Comparison of ENCODE assay signal across 12 cellular contexts in the genomic region with DNA sequence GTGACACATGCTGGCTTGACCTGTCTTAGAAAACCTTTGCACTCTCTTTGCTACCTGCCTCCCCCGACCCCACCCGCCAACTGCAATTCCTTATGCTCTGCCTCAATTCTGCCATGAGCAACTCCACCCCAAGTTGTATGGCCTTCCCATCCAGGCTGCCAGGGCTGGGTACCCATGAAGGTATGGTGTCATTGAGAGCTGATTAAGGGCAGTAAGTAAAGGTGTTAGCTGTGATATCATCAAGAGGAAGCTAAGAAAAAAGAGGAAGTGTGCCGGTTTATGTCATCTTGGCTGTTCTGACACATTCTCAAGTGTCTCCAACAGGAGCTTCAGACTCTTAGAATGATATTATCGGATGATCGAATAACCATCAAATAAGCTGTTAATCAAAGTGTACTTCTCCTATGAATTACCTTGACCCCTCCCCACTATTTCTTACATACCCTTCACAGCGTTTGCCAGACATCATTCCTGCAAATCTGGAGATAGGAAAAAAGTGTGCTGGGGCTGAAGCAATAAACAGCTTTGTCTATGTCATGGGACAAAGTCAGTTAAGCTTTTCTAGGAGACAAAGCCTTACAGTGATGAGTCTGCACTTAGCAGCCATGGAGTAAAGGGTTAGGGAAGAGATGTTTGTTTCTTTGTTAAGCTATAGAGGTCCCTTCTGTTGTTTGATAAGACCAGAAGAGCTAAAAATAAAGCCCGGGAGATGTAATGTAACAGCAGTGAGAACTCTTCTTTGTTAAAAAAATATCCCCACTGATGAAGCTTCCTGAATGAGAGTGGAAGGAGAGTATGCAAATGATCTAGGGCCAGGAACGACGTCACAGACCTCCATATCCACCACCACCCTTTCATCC. TPM values are rescaled to one million over a fixed set of nuclear protein-coding genes. Genes with fewer than 3 reads are reported as not detected.
DNase-seq lines count a peak whose midpoint lies in the region; ATAC-seq, FAIRE-seq and TF ChIP-seq lines count a peak whose summit lies in the region.
"Had no signal": no experiment of that assay in that cellular context is flagged by ENCODE, and none has a peak within 500 bp of the region (broad histone marks: within the 10 kb centered on the region; RNA-seq: fewer than 3 reads in every experiment).

No MANE protein-coding gene starts in this region.

- BruUV-seq in HepG2 (replicated peaks; lab: Mats Ljungman, UMichigan) = no TSS peak

- H3K18ac ChIP-seq in trophoblast cell (ENCODE audit: low read length) = no peak overlapping the region

- no peaks in the 10 kb centered on the region for H3K79me2 ChIP-seq in trophoblast cell (ENCODE audit: control insufficient read depth, insufficient read depth, low read length, poor library complexity)
- no peaks in the 10 kb centered on the region for H3K79me2 ChIP-seq in HepG2 (ENCODE audit: insufficient read depth, low read length)
- no peaks in the 10 kb centered on the region for H3K79me2 ChIP-seq in osteoblast (ENCODE audit: insufficient read depth, low read length)

- H4K20me1 ChIP-seq in HepG2 (ENCODE audit: insufficient read depth, low read length) (no peaks in the 10 kb centered on the region), osteoblast (ENCODE audit: insufficient read depth, low read length) (no peaks in the 10 kb centered on the region)

- H3K27me3 Mint-ChIP-seq in WTC11 (ENCODE audit: low read depth) = peaks cover 3% of the 10 kb centered on the region; the same call in 1 of the 2 replicates
- H3K27me3 Mint-ChIP-seq in activated CD4-positive, alpha-beta memory T cell treated with anti-CD3 and anti-CD28 coated beads for 36 hours = peaks cover 18% of the 10 kb centered on the region

- POLR2A ChIA-PET in WTC11 (lab: Charles Lee) = no interaction called here
- POLR2A ChIA-PET in activated CD4-positive, alpha-beta memory T cell treated with anti-CD3 and anti-CD28 coated beads for 36 hours (lab: Charles Lee) = no interaction called here
- POLR2A ChIA-PET in HepG2 (lab: Yijun Ruan, JAX) = no interaction called here

- 0 out of 2 replicates have a peak, but pooled peaks cover 3% of the 10 kb centered on the region for H3K9me3 ChIP-seq in SJSA1 (replicated peaks)
- peaks cover 2% of the 10 kb centered on the region for H3K9me3 ChIP-seq in trophoblast cell (ENCODE audit: insufficient read depth, low read depth, low read length)
- H3K9me3 ChIP-seq in HepG2 (ENCODE audit: low read length) = no peaks in the 10 kb centered on the region
- no peaks in the 10 kb centered on the region for H3K9me3 ChIP-seq in osteoblast (ENCODE audit: low read depth, low read length)
- H3K9me3 ChIP-seq: SJCRH30 had no signal

- no peak overlapping the region for H2BK120ac ChIP-seq in trophoblast cell (ENCODE audit: insufficient read depth, low read length, poor library complexity)

- no peaks in the 10 kb centered on the region for H3K36me3 ChIP-seq in SJSA1
- no peaks in the 10 kb centered on the region for H3K36me3 ChIP-seq in trophoblast cell (ENCODE audit: control insufficient read depth in 1 of 2, insufficient read depth in 2 of 2, low read length in 2 of 2)
- no peaks in the 10 kb centered on the region for H3K36me3 ChIP-seq in HepG2 (replicated peaks in 1 of 2; ENCODE audit: control insufficient read depth in 1 of 2, insufficient read depth in 2 of 2, low read length in 2 of 2)
- no peaks in the 10 kb centered on the region for H3K36me3 ChIP-seq in osteoblast (ENCODE audit: insufficient read depth, low read length)
- H3K36me3 ChIP-seq: SJCRH30 had no signal

- intact Hi-C loops in activated CD4-positive, alpha-beta memory T cell treated with anti-CD3 and anti-CD28 coated beads for 36 hours (cut with micrococcal nuclease) = no loop called here
- intact Hi-C loops in HepG2 (cut with micrococcal nuclease; ENCODE audit: unreplicated experiment) = no loop called here

- H3K27me3 ChIP-seq in SJSA1 (replicated peaks) (no peaks in the 10 kb centered on the region), trophoblast cell (ENCODE audit: insufficient read depth, low read length) (no peaks in the 10 kb centered on the region), HepG2 (ENCODE audit: control insufficient read depth in 1 of 2, insufficient read depth in 2 of 2, low read length in 2 of 2) (peaks cover 0 to 16% of the 10 kb centered on the region in 2 experiments; a peak in 2 of 5 replicates), osteoblast (ENCODE audit: insufficient read depth, low read length) (peaks cover 20% of the 10 kb centered on the region)
- H3K27me3 ChIP-seq: SJCRH30 had no signal

- no peak overlapping the region for H2AFZ ChIP-seq in trophoblast cell (ENCODE audit: insufficient read depth, low read length, poor library complexity)
- H2AFZ ChIP-seq in HepG2 (ENCODE audit: low read length) = no peak overlapping the region
- H2AFZ ChIP-seq in osteoblast (ENCODE audit: low read length) = no peak overlapping the region

- TF ChIP-seq CTCF in WTC11 (IDR thresholded peaks at IDR 0.05) = no peak
- TF ChIP-seq CTCF in HepG2 (CRISPR knock-in tag; IDR thresholded peaks at IDR 0.05) = no peak
- no peak for TF ChIP-seq CTCF in osteoblast (IDR thresholded peaks at IDR 0.05; ENCODE audit: extremely low read depth, low read depth, low read length)

- H3K4me2 ChIP-seq in trophoblast cell (ENCODE audit: low read length) (no peak overlapping the region), HepG2 (ENCODE audit: low read depth, low read length) (no peak overlapping the region), osteoblast (ENCODE audit: insufficient read depth, low read length) (no peak overlapping the region)

- no peak overlapping the region for H3K4ac ChIP-seq in trophoblast cell (ENCODE audit: low read depth, low read length)

- peaks cover 38% of the 10 kb centered on the region for H3K4me1 ChIP-seq in SJSA1 (replicated peaks)
- H3K4me1 ChIP-seq in trophoblast cell (ENCODE audit: control insufficient read depth in 1 of 2, insufficient read depth in 2 of 2, low read length in 2 of 2) = peaks cover 6 to 21% of the 10 kb centered on the region in 2 experiments
- no peaks in the 10 kb centered on the region for H3K4me1 ChIP-seq in HepG2 (ENCODE audit: insufficient read depth, low read length)
- peaks cover 9% of the 10 kb centered on the region for H3K4me1 ChIP-seq in osteoblast (ENCODE audit: insufficient read depth, low read length)
- H3K4me1 ChIP-seq: SJCRH30 had no signal

- no peak overlapping the region for H3K27ac Mint-ChIP-seq in WTC11
- H3K27ac Mint-ChIP-seq in activated CD4-positive, alpha-beta memory T cell treated with anti-CD3 and anti-CD28 coated beads for 36 hours = no peak overlapping the region
- H3K27ac Mint-ChIP-seq: activated CD8-positive, alpha-beta T cell treated with anti-CD3 and anti-CD28 coated beads, Interleukin-2, amount 10 ng/mL, durations not matched to agents 7 days and 5 days had no signal

- TF ChIP-seq POLR2A in HepG2 (IDR thresholded peaks at IDR 0.05; ENCODE audit: insufficient read depth in 1 of 2, low read depth in 2 of 2, low read length in 2 of 2) = no peak

- no peak overlapping the region for H2AK5ac ChIP-seq in trophoblast cell (ENCODE audit: low read length)

- H4K8ac ChIP-seq in trophoblast cell (ENCODE audit: low read depth, low read length) = no peak overlapping the region

- CTCF ChIA-PET in WTC11 (lab: Charles Lee) = interaction anchor here (0.5 to 5.7 kb wide), 3 partner anchors 27 to 47 kb away, joined by 6 to 30 read pairs (median 8); no protein-coding TSS in a partner anchor
- CTCF ChIA-PET in activated CD4-positive, alpha-beta memory T cell treated with anti-CD3 and anti-CD28 coated beads for 36 hours (lab: Charles Lee) = interaction anchor here (0.8 to 2.5 kb wide), 3 partner anchors 27 to 198 kb away, joined by 3 to 6 read pairs (median 3); no protein-coding TSS in a partner anchor
- CTCF ChIA-PET in HepG2 (lab: Yijun Ruan, JAX; ENCODE audit: low intra/inter-chr PET ratio, low total read pairs) = no interaction called here

- H3K4me3 ChIP-seq in SJSA1 = no peak overlapping the region
- H3K4me3 ChIP-seq in trophoblast cell (ENCODE audit: low read depth, low read length) = no peak overlapping the region
- no peak overlapping the region for H3K4me3 ChIP-seq in HepG2 (replicated peaks in 1 of 3; ENCODE audit: insufficient read depth in 1 of 3, low read depth in 2 of 3, low read length in 3 of 3)
- no peak overlapping the region for H3K4me3 ChIP-seq in osteoblast (ENCODE audit: insufficient read depth, low read length)
- H3K4me3 ChIP-seq: SJCRH30 had no signal

- FAIRE-seq in HepG2 (lab: Jason Lieb, UNC) = no peak

- H4K91ac ChIP-seq in trophoblast cell (ENCODE audit: low read depth, low read length) = peak overlapping the region; percentile 30

- no peak for TF ChIP-seq RAD21 in HepG2 (CRISPR knock-in tag; IDR thresholded peaks at IDR 0.05)

- DNase-seq in SJSA1 (ENCODE audit: low read depth in 1 of 2, low spot score in 2 of 2) = peak in 1 of 2 experiments; percentile 20
- DNase-seq in trophoblast cell = peak; percentile 40 to 69
- no peak for DNase-seq in WTC11 (ENCODE audit: low spot score)
- DNase-seq in activated CD4-positive, alpha-beta memory T cell treated with anti-CD3 and anti-CD28 coated beads for 36 hours = no peak
- no peak for DNase-seq in HepG2 (ENCODE audit: low spot score)
- DNase-seq in osteoblast (ENCODE audit: insufficient read length, low spot score, missing footprints) = no peak
- DNase-seq: activated CD8-positive, alpha-beta T cell treated with anti-CD3 and anti-CD28 coated beads, Interleukin-2, amount 10 ng/mL, durations not matched to agents 7 days and 5 days; SJCRH30; stimulated activated CD4-positive, alpha-beta T cell treated with anti-CD3 and anti-CD28 coated beads, Interleukin-12 subunit alpha, Interleukin-12 subunit beta, amount 100 ng/mL, for 4 hours had no signal

- no CpG with 5 or more reads among the region's 9 CpGs for WGBS in trophoblast cell (ENCODE audit: extremely low coverage, insufficient coverage, insufficient read length)
- WGBS in HepG2 (ENCODE audit: low lambda C conversion rate) = 54% methylated on average over 9 of the region's 9 CpGs

- no peak overlapping the region for H2BK5ac ChIP-seq in trophoblast cell (ENCODE audit: low read depth, low read length, poor library complexity)

- ATAC-seq in GM18511 (IDR thresholded peaks at IDR 0.05; ENCODE audit: unreplicated experiment) (peak; percentile 68), HG03159 (IDR thresholded peaks at IDR 0.05; ENCODE audit: unreplicated experiment) (peak; percentile 79), WTC11 (no peak), HepG2 (no peak)
- ATAC-seq: activated CD8-positive, alpha-beta T cell treated with anti-CD3 and anti-CD28 coated beads, Interleukin-2, amount 10 ng/mL, durations not matched to agents 7 days and 5 days had no signal

- H3K4me1 Mint-ChIP-seq in WTC11 = peaks cover 58% of the 10 kb centered on the region
- H3K4me1 Mint-ChIP-seq in activated CD4-positive, alpha-beta memory T cell treated with anti-CD3 and anti-CD28 coated beads for 36 hours (ENCODE audit: low read depth) = no peaks in the 10 kb centered on the region

- H3K9me3 Mint-ChIP-seq in WTC11 = peaks cover 17% of the 10 kb centered on the region
- no peaks in the 10 kb centered on the region for H3K9me3 Mint-ChIP-seq in activated CD4-positive, alpha-beta memory T cell treated with anti-CD3 and anti-CD28 coated beads for 36 hours
- H3K9me3 Mint-ChIP-seq: nephron had no signal

- in situ Hi-C loops in HepG2 (cut with HindIII; ENCODE audit: extremely low pct_ligation_motif_present, low pct_unique_long_range_greater_than_20kb) = no loop called here

- no peak overlapping the region for H3K14ac ChIP-seq in trophoblast cell (ENCODE audit: low read length)

- peaks cover 10% of the 10 kb centered on the region for H3K79me1 ChIP-seq in trophoblast cell (ENCODE audit: low read length)

- no peak overlapping the region for H4K12ac ChIP-seq in trophoblast cell (ENCODE audit: low read depth, low read length)

- no peak overlapping the region for H3K4me3 Mint-ChIP-seq in WTC11
- H3K4me3 Mint-ChIP-seq in activated CD4-positive, alpha-beta memory T cell treated with anti-CD3 and anti-CD28 coated beads for 36 hours = no peak overlapping the region
- H3K4me3 Mint-ChIP-seq: activated CD8-positive, alpha-beta T cell treated with anti-CD3 and anti-CD28 coated beads, Interleukin-2, amount 10 ng/mL, durations not matched to agents 7 days and 5 days; nephron had no signal

- H3K23ac ChIP-seq in trophoblast cell (ENCODE audit: low read length) = no peak overlapping the region

- peak overlapping the region; percentile 96 for H3K27ac ChIP-seq in SJSA1
- H3K27ac ChIP-seq in trophoblast cell (ENCODE audit: low read depth, low read length) = no peak overlapping the region
- H3K27ac ChIP-seq in HepG2 (ENCODE audit: extremely low read length, insufficient read depth, low read length) = no peak overlapping the region
- no peak overlapping the region for H3K27ac ChIP-seq in osteoblast (ENCODE audit: low read depth, low read length)
- H3K27ac ChIP-seq: SJCRH30 had no signal

- H3K9ac ChIP-seq in trophoblast cell (ENCODE audit: low read length) (no peak overlapping the region), HepG2 (ENCODE audit: insufficient read depth, low read depth, low read length) (no peak overlapping the region)

- no peak for TF ChIP-seq EP300 in HepG2 (IDR thresholded peaks at IDR 0.05; ENCODE audit: low read depth in 2 of 2, low read length in 2 of 2)
- no peak for TF ChIP-seq EP300 in HepG2 (CRISPR knock-in tag; IDR thresholded peaks at IDR 0.05; ENCODE audit: borderline replicate concordance)

- H2BK12ac ChIP-seq in trophoblast cell (ENCODE audit: low read length) = peak overlapping the region; percentile 65

- peaks cover 18% of the 10 kb centered on the region for H3K36me3 Mint-ChIP-seq in WTC11
- no peaks in the 10 kb centered on the region for H3K36me3 Mint-ChIP-seq in activated CD4-positive, alpha-beta memory T cell treated with anti-CD3 and anti-CD28 coated beads for 36 hours

RNA-seq across cellular contexts. Expression of a gene that starts 40.4 kb away (rescaled TPM):
- 76.4 and 127 TPM in 2 replicates for total RNA-seq in SJSA1 (2014; rRNA removed; shearing (Covaris generic))
- 67.3 and 70.4 TPM in 2 replicates for polyA plus RNA-seq in trophoblast cell (2013)
- total RNA-seq in WTC11 (2021) (104 to 105 TPM (median 105 TPM) in 3 replicates), HepG2 (2016; rRNA removed; fragmentation: Illumina TruSeq; extraction: Trizol) (96.2 and 132 TPM in 2 replicates), osteoblast (43.9 and 44.9 TPM in 2 replicates)
- 100 to 1,000 TPM; 215 to 222 TPM for total RNA-seq in activated CD4-positive, alpha-beta memory T cell treated with anti-CD3 and anti-CD28 coated beads for 36 hours
- total RNA-seq in HepG2 (2016; cell fraction: cytosol; rRNA removed; fragmentation: Illumina TruSeq; extraction: Trizol; ENCODE audit: low read depth) = 162 and 182 TPM in 2 replicates
- total RNA-seq in HepG2 (2016; cell fraction: insoluble cytoplasmic fraction; rRNA removed; fragmentation: Illumina TruSeq; extraction: Trizol) = 95.6 and 122 TPM in 2 replicates
- total RNA-seq in HepG2 (2016; cell fraction: membrane; rRNA removed; fragmentation: Illumina TruSeq; extraction: Trizol) = 148 and 164 TPM in 2 replicates
- 74.9 and 75.8 TPM in 2 replicates for total RNA-seq in HepG2 (2016; cell fraction: nucleus; rRNA removed; fragmentation: Illumina TruSeq; extraction: Trizol)
- polyA plus RNA-seq in HepG2 (2011; rRNA removed) = 34.0 and 40.2 TPM in 2 replicates
- polyA plus RNA-seq in HepG2 (2011; cell fraction: cytosol; rRNA removed) = 22.8 and 32.4 TPM in 2 replicates
- 16.3 and 21.0 TPM in 2 replicates for polyA plus RNA-seq in HepG2 (2011; cell fraction: nucleus; rRNA removed)
- 48.7 and 54.8 TPM in 2 replicates for polyA plus RNA-seq in HepG2 (2012)
- polyA plus RNA-seq in HepG2 (2016; cell fraction: cytosol; fragmentation: Illumina TruSeq; extraction: Trizol; ENCODE audit: low read depth) = 61.1 and 63.8 TPM in 2 replicates
- polyA plus RNA-seq in HepG2 (2016; cell fraction: insoluble cytoplasmic fraction; fragmentation: Illumina TruSeq; extraction: Trizol; ENCODE audit: low read depth) = 69.3 and 70.0 TPM in 2 replicates
- 82.3 and 86.6 TPM in 2 replicates for polyA plus RNA-seq in HepG2 (2016; cell fraction: membrane; fragmentation: Illumina TruSeq; extraction: Trizol; ENCODE audit: low read depth)
- polyA plus RNA-seq in HepG2 (2016; cell fraction: nucleus; fragmentation: Illumina TruSeq; extraction: Trizol; ENCODE audit: insufficient read depth, low read depth) = 36.9 and 38.6 TPM in 2 replicates
- 48.2 and 195 TPM in 2 replicates for polyA minus RNA-seq in HepG2 (2011; rRNA and poly(A)+ RNA removed; ENCODE audit: low replicate concordance)
- 51.8 and 65.1 TPM in 2 replicates for polyA minus RNA-seq in HepG2 (2011; cell fraction: cytosol; rRNA and poly(A)+ RNA removed)
- polyA minus RNA-seq in HepG2 (2011; cell fraction: nucleus; rRNA and poly(A)+ RNA removed) = 86.8 and 96.2 TPM in 2 replicates

Comparison
In these comparisons a context has a peak if more than half of its experiments do, and no peak if none do; other contexts are left out.
1. ATAC-seq: peak in GM18511 (single experiment) and HG03159 (single experiment); none in WTC11 (single experiment) and HepG2 (single experiment).
2. DNase-seq: peak in trophoblast cell (2 of 2); none in WTC11 (single experiment), activated CD4-positive, alpha-beta memory T cell treated with anti-CD3 and anti-CD28 coated beads for 36 hours (single experiment), HepG2 (single experiment) and osteoblast (single experiment).